Comparison of ENCODE assay signal across 24 cellular contexts in genomic region chr6:163313981-163314380, GRCh38.
"Had no signal": no experiment of that assay in that cellular context is flagged by ENCODE, and none has a peak within 500 bp of the region (broad histone marks: within the 10 kb centered on the region; RNA-seq: fewer than 3 reads in every experiment).

No MANE protein-coding gene starts in this region.

- DNase-seq: activated CD4-positive, alpha-beta memory T cell treated with anti-CD3 and anti-CD28 coated beads for 36 hours; activated CD4-positive, alpha-beta T cell treated with anti-CD3 and anti-CD28 coated beads, Interleukin-2, amount 10 ng/mL, durations not matched to agents 7 days and 5 days; activated CD4-positive, CD25-positive, alpha-beta regulatory T cell; activated CD8-positive, alpha-beta memory T cell treated with anti-CD3 and anti-CD28 coated beads for 24 hours; activated effector memory CD4-positive, alpha-beta T cell treated with anti-CD3 and anti-CD28 coated beads, Interleukin-2, amount 50 U/mL, for 16 hours; activated naive CD4-positive, alpha-beta T cell treated with Interleukin-2 at 50 U/mL for 16 hours; activated naive CD8-positive, alpha-beta T cell treated with anti-CD3 and anti-CD28 coated beads, Interleukin-2, amount 50 U/mL, for 24 hours; activated T-cell treated with anti-CD3 and anti-CD28 coated beads, Interleukin-2, amount 50 U/mL, for 4 hours; amniotic stem cell; KG1; NCI-H1092; NCI-H1417; NCI-H1930; NCI-H2171; NCI-H2227 treated with DMSO at 0.1 percent for 48 hours; NCI-H446 treated with DMSO at 0.1 percent for 48 hours; NCI-H526; NCI-H82; T-cell; T-helper 2 cell; T1000 had no signal

- H3K27me3 Mint-ChIP-seq: activated CD4-positive, alpha-beta T cell treated with anti-CD3 and anti-CD28 coated beads, Interleukin-2, amount 10 ng/mL, durations not matched to agents 7 days and 5 days had no signal

- H3K27ac ChIP-seq: SK-N-MC had no signal

- H3K27ac Mint-ChIP-seq: activated CD4-positive, alpha-beta memory T cell treated with anti-CD3 and anti-CD28 coated beads for 36 hours; activated CD4-positive, alpha-beta T cell treated with anti-CD3 and anti-CD28 coated beads, Interleukin-2, amount 10 ng/mL, durations not matched to agents 7 days and 5 days; activated naive CD4-positive, alpha-beta T cell treated with anti-CD3 and anti-CD28 coated beads, Interleukin-2, amount 50 U/mL, for 72 hours; activated naive CD8-positive, alpha-beta T cell treated with anti-CD3 and anti-CD28 coated beads, Interleukin-2, amount 50 U/mL, for 24 hours; IgD-negative memory B cell; T-cell had no signal

- H3K4me3 Mint-ChIP-seq: activated CD4-positive, alpha-beta memory T cell treated with anti-CD3 and anti-CD28 coated beads for 36 hours; activated CD4-positive, alpha-beta T cell treated with anti-CD3 and anti-CD28 coated beads, Interleukin-2, amount 10 ng/mL, durations not matched to agents 7 days and 5 days; activated naive CD8-positive, alpha-beta T cell treated with anti-CD3 and anti-CD28 coated beads, Interleukin-2, amount 50 U/mL, for 24 hours; activated T-cell treated with anti-CD3 and anti-CD28 coated beads, Interleukin-2, amount 50 U/mL, for 4 hours; IgD-negative memory B cell; T-cell had no signal

- H3K36me3 Mint-ChIP-seq: activated CD4-positive, alpha-beta memory T cell treated with anti-CD3 and anti-CD28 coated beads for 36 hours; activated naive CD4-positive, alpha-beta T cell treated with anti-CD3 and anti-CD28 coated beads, Interleukin-2, amount 50 U/mL, for 72 hours; IgD-negative memory B cell; T-cell had no signal

- ATAC-seq: activated naive CD4-positive, alpha-beta T cell treated with anti-CD3 and anti-CD28 coated beads, Interleukin-2, amount 50 U/mL, for 72 hours; activated naive CD8-positive, alpha-beta T cell treated with anti-CD3 and anti-CD28 coated beads, Interleukin-2, amount 50 U/mL, for 24 hours; activated T-cell treated with anti-CD3 and anti-CD28 coated beads, Interleukin-2, amount 50 U/mL, for 4 hours; T-cell had no signal

- H3K4me1 Mint-ChIP-seq: activated CD4-positive, alpha-beta T cell treated with anti-CD3 and anti-CD28 coated beads, Interleukin-2, amount 10 ng/mL, durations not matched to agents 7 days and 5 days; activated naive CD8-positive, alpha-beta T cell treated with anti-CD3 and anti-CD28 coated beads, Interleukin-2, amount 50 U/mL, for 24 hours; IgD-negative memory B cell; T-cell had no signal

- H3K4me3 ChIP-seq: SK-N-MC had no signal

- H3K9me3 Mint-ChIP-seq: activated CD4-positive, alpha-beta memory T cell treated with anti-CD3 and anti-CD28 coated beads for 36 hours; activated CD4-positive, alpha-beta T cell treated with anti-CD3 and anti-CD28 coated beads, Interleukin-2, amount 10 ng/mL, durations not matched to agents 7 days and 5 days; activated naive CD4-positive, alpha-beta T cell treated with anti-CD3 and anti-CD28 coated beads, Interleukin-2, amount 50 U/mL, for 72 hours; activated naive CD8-positive, alpha-beta T cell treated with anti-CD3 and anti-CD28 coated beads, Interleukin-2, amount 50 U/mL, for 24 hours; activated T-cell treated with anti-CD3 and anti-CD28 coated beads, Interleukin-2, amount 50 U/mL, for 4 hours; T-cell had no signal
